ENCODE assay signal across 1 cellular context in the genomic region with DNA sequence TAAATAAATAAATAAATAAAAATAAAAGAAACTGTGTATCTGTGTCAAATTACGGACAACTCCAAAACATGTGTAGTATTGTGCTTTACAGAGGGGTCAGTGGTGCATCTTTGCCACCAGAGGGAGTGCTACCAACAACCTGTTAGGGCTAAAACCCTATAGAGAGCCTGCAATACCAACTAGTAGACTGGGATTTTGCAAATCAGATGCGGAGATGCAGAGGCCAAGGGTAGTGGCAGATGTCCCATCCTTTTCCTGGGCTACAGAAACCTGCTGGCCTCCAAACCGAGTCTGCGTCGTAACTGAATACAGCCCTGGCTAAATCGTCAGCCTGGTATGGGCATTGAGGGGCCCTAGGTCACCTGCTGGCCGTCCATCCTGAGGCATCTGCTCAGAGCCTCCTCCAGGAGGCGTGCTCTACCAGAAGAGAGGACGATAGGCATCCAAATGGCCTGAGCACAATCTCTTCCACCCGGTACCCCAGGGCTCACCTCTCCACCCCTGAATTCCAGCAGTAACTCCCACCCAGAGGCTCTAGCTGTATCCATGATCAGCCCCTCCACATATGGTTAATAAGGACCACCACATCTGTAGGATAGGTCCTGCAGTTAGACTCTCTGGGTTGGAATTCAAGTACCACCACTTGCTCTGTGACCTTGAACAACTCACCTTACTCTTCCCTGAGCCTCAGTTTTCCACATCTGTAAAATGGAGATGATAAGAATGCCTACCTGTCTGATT.
A peak's percentile ranks its signal among the peaks of the same experiment; 100 is the strongest.
TF ChIP-seq lines count a peak whose summit lies in the region.

No MANE protein-coding gene starts in this region.

TF ChIP-seq in K562, 482 proteins besides CTCF, POLR2A, EP300 and RAD21 (continues in another document):
- peak; percentile 8 for TF ChIP-seq TBP (optimal IDR thresholded peaks at IDR 0.05; ENCODE audit: low read depth, low read length)
- TF ChIP-seq MEIS2 (IDR thresholded peaks at IDR 0.05; ENCODE audit: partially characterized antibody) = peak; percentile 5
- TF ChIP-seq, protein P1, sequence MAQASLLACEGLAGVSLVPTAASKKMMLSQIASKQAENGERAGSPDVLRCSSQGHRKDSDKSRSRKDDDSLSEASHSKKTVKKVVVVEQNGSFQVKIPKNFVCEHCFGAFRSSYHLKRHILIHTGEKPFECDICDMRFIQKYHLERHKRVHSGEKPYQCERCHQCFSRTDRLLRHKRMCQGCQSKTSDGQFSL (CRISPR knock-in tag; IDR thresholded peaks at IDR 0.05) = no peak
- TF ChIP-seq, protein P1 (tag; IDR thresholded peaks at IDR 0.05) = no peak
- no peak for TF ChIP-seq ZNF551 (CRISPR knock-in tag; IDR thresholded peaks at IDR 0.05)
- no peak for TF ChIP-seq PHB2 (IDR thresholded peaks at IDR 0.05; ENCODE audit: low read depth)
- no peak for TF ChIP-seq JUND (IDR thresholded peaks at IDR 0.05; ENCODE audit: borderline replicate concordance, low read depth, low read length)
- TF ChIP-seq JUND (tag; IDR thresholded peaks at IDR 0.05; ENCODE audit: borderline replicate concordance, low read depth, low read length) = peak; percentile 13; the same call in 1 of the 3 replicates
- peak; percentile 51; the same call in 1 of the 2 replicates for TF ChIP-seq ARID2 (IDR thresholded peaks at IDR 0.05)
- TF ChIP-seq CHD4 (IDR thresholded peaks at IDR 0.05; ENCODE audit: insufficient read depth, insufficient replicate concordance, low read depth, low read length, poor library complexity, severe bottlenecking) = peak; percentile 78
- TF ChIP-seq, protein P2, sequence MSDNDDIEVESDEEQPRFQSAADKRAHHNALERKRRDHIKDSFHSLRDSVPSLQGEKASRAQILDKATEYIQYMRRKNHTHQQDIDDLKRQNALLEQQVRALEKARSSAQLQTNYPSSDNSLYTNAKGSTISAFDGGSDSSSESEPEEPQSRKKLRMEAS (CRISPR knock-in tag; IDR thresholded peaks at IDR 0.05) = 0 out of 2 replicates have a peak, but pooled peaks have one; percentile 15
- 0 out of 2 replicates have a peak, but pooled peaks have one; percentile 68 for TF ChIP-seq RB1 (IDR thresholded peaks at IDR 0.05; ENCODE audit: low read depth)
- TF ChIP-seq, protein P3, sequence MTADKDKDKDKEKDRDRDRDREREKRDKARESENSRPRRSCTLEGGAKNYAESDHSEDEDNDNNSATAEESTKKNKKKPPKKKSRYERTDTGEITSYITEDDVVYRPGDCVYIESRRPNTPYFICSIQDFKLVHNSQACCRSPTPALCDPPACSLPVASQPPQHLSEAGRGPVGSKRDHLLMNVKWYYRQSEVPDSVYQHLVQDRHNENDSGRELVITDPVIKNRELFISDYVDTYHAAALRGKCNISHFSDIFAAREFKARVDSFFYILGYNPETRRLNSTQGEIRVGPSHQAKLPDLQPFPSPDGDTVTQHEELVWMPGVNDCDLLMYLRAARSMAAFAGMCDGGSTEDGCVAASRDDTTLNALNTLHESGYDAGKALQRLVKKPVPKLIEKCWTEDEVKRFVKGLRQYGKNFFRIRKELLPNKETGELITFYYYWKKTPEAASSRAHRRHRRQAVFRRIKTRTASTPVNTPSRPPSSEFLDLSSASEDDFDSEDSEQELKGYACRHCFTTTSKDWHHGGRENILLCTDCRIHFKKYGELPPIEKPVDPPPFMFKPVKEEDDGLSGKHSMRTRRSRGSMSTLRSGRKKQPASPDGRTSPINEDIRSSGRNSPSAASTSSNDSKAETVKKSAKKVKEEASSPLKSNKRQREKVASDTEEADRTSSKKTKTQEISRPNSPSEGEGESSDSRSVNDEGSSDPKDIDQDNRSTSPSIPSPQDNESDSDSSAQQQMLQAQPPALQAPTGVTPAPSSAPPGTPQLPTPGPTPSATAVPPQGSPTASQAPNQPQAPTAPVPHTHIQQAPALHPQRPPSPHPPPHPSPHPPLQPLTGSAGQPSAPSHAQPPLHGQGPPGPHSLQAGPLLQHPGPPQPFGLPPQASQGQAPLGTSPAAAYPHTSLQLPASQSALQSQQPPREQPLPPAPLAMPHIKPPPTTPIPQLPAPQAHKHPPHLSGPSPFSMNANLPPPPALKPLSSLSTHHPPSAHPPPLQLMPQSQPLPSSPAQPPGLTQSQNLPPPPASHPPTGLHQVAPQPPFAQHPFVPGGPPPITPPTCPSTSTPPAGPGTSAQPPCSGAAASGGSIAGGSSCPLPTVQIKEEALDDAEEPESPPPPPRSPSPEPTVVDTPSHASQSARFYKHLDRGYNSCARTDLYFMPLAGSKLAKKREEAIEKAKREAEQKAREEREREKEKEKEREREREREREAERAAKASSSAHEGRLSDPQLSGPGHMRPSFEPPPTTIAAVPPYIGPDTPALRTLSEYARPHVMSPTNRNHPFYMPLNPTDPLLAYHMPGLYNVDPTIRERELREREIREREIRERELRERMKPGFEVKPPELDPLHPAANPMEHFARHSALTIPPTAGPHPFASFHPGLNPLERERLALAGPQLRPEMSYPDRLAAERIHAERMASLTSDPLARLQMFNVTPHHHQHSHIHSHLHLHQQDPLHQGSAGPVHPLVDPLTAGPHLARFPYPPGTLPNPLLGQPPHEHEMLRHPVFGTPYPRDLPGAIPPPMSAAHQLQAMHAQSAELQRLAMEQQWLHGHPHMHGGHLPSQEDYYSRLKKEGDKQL (CRISPR knock-in tag; IDR thresholded peaks at IDR 0.05; ENCODE audit: borderline replicate concordance) = no peak
- TF ChIP-seq ZC3H11A (IDR thresholded peaks at IDR 0.05; ENCODE audit: low read depth, low read length) = no peak
- TF ChIP-seq, protein P4, sequence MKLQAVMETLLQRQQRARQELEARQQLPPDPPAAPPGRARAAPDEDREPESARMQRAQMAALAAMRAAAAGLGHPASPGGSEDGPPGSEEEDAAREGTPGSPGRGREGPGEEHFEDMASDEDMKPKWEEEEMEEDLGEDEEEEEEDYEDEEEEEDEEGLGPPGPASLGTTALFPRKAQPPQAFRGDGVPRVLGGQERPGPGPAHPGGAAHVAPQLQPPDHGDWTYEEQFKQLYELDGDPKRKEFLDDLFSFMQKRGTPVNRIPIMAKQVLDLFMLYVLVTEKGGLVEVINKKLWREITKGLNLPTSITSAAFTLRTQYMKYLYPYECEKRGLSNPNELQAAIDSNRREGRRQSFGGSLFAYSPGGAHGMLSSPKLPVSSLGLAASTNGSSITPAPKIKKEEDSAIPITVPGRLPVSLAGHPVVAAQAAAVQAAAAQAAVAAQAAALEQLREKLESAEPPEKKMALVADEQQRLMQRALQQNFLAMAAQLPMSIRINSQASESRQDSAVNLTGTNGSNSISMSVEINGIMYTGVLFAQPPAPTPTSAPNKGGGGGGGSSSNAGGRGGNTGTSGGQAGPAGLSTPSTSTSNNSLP (IDR thresholded peaks at IDR 0.05; ENCODE audit: borderline replicate concordance, low read depth, low read length) = no peak
- no peak for TF ChIP-seq KAT8 (IDR thresholded peaks at IDR 0.05; ENCODE audit: low read depth)
- TF ChIP-seq, protein P5, sequence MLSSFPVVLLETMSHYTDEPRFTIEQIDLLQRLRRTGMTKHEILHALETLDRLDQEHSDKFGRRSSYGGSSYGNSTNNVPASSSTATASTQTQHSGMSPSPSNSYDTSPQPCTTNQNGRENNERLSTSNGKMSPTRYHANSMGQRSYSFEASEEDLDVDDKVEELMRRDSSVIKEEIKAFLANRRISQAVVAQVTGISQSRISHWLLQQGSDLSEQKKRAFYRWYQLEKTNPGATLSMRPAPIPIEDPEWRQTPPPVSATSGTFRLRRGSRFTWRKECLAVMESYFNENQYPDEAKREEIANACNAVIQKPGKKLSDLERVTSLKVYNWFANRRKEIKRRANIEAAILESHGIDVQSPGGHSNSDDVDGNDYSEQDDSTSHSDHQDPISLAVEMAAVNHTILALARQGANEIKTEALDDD (IDR thresholded peaks at IDR 0.05) = peak; percentile 83
- TF ChIP-seq NRF1 (conservative IDR thresholded peaks at IDR 0.05 in 1 of 2, IDR thresholded peaks at IDR 0.05 in 1 of 2) = peak in 1 of 2 experiments; percentile 49; a peak in 1 of 4 replicates
- TF ChIP-seq CTBP1 (IDR thresholded peaks at IDR 0.05; ENCODE audit: borderline replicate concordance) = peak; percentile 91
- TF ChIP-seq ADNP (tag; IDR thresholded peaks at IDR 0.05) = peak; percentile 91
- peak; percentile 51; the same call in 1 of the 2 replicates for TF ChIP-seq CC2D1A (IDR thresholded peaks at IDR 0.05)
- TF ChIP-seq TARDBP (IDR thresholded peaks at IDR 0.05) = peak; percentile 44; the same call in 1 of the 2 replicates
- TF ChIP-seq ATF7 (IDR thresholded peaks at IDR 0.05) = peak; percentile 56; the same call in 1 of the 2 replicates
- peak; percentile 47; the same call in 1 of the 2 replicates for TF ChIP-seq PHF21A (IDR thresholded peaks at IDR 0.05; ENCODE audit: borderline replicate concordance, low read depth)
- no peak for TF ChIP-seq NCOA1 (IDR thresholded peaks at IDR 0.05; ENCODE audit: low read depth)
- TF ChIP-seq PHF20 (IDR thresholded peaks at IDR 0.05; ENCODE audit: partially characterized antibody) = peak; percentile 53
- TF ChIP-seq, protein P6, sequence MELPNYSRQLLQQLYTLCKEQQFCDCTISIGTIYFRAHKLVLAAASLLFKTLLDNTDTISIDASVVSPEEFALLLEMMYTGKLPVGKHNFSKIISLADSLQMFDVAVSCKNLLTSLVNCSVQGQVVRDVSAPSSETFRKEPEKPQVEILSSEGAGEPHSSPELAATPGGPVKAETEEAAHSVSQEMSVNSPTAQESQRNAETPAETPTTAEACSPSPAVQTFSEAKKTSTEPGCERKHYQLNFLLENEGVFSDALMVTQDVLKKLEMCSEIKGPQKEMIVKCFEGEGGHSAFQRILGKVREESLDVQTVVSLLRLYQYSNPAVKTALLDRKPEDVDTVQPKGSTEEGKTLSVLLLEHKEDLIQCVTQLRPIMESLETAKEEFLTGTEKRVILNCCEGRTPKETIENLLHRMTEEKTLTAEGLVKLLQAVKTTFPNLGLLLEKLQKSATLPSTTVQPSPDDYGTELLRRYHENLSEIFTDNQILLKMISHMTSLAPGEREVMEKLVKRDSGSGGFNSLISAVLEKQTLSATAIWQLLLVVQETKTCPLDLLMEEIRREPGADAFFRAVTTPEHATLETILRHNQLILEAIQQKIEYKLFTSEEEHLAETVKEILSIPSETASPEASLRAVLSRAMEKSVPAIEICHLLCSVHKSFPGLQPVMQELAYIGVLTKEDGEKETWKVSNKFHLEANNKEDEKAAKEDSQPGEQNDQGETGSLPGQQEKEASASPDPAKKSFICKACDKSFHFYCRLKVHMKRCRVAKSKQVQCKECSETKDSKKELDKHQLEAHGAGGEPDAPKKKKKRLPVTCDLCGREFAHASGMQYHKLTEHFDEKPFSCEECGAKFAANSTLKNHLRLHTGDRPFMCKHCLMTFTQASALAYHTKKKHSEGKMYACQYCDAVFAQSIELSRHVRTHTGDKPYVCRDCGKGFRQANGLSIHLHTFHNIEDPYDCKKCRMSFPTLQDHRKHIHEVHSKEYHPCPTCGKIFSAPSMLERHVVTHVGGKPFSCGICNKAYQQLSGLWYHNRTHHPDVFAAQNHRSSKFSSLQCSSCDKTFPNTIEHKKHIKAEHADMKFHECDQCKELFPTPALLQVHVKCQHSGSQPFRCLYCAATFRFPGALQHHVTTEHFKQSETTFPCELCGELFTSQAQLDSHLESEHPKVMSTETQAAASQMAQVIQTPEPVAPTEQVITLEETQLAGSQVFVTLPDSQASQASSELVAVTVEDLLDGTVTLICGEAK (IDR thresholded peaks at IDR 0.05) = no peak
- TF ChIP-seq, protein P6 (CRISPR knock-in tag; IDR thresholded peaks at IDR 0.05) = no peak
- TF ChIP-seq, protein P7, sequence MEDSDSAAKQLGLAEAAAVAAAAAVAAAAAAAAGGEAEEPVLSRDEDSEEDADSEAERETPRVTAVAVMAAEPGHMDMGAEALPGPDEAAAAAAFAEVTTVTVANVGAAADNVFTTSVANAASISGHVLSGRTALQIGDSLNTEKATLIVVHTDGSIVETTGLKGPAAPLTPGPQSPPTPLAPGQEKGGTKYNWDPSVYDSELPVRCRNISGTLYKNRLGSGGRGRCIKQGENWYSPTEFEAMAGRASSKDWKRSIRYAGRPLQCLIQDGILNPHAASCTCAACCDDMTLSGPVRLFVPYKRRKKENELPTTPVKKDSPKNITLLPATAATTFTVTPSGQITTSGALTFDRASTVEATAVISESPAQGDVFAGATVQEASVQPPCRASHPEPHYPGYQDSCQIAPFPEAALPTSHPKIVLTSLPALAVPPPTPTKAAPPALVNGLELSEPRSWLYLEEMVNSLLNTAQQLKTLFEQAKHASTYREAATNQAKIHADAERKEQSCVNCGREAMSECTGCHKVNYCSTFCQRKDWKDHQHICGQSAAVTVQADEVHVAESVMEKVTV (CRISPR knock-in tag; IDR thresholded peaks at IDR 0.05) = peak; percentile 15; the same call in 1 of the 2 replicates
